29 cellular contexts compared by ENCODE assay signal in the genomic region with DNA sequence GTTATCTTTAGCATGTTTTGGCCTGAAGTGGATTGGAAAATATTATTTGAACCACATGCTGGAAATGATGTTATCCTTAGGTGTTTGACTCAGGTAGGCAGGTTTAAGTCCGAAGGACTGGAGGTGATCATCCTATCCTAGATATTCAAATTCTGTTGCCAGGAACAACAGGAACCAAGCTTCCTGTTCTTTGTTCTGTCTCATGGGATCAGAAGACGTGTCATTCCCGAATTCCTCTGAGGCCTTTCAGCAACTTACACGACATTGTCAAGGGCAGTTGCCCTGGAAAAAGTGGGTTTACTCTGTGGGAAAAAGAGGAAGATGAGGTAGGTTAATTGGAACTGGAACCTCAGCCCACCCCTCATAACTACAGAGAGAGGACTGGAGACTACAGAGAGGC. TPM values are rescaled to one million over a fixed set of nuclear protein-coding genes. Genes with fewer than 3 reads are reported as not detected.
A peak's percentile ranks its signal among the peaks of the same experiment; 100 is the strongest.
DNase-seq lines count a peak whose midpoint lies in the region; ATAC-seq, FAIRE-seq and TF ChIP-seq lines count a peak whose summit lies in the region.
"Had no signal": no experiment of that assay in that cellular context is flagged by ENCODE, and none has a peak within 500 bp of the region (broad histone marks: within the 10 kb centered on the region; RNA-seq: fewer than 3 reads in every experiment).

No MANE protein-coding gene starts in this region.

- H3K9me3 Mint-ChIP-seq in GM23338 (peaks cover 15% of the 10 kb centered on the region), CD14-positive monocyte (peaks cover under 1 to 6% (median 2%) of the 10 kb centered on the region in 7 donors)
- H3K9me3 Mint-ChIP-seq in activated naive CD8-positive, alpha-beta T cell (ENCODE audit: low read depth), result peaks cover 5% of the 10 kb centered on the region
- H3K9me3 Mint-ChIP-seq: dendritic cell treated with granulocyte-macrophage colony-stimulating factor and Interleukin-4, amounts not matched to agents 40 ng/mL and 50 ng/mL, for 4 days had no signal

- H3K4me3 Mint-ChIP-seq in GM23338 (no peak overlapping the region; the same call in 2 of the 3 replicates), CD14-positive monocyte (no peak overlapping the region)
- H3K4me3 Mint-ChIP-seq in activated naive CD8-positive, alpha-beta T cell, result no peak overlapping the region
- H3K4me3 Mint-ChIP-seq: activated CD8-positive, alpha-beta T cell treated with anti-CD3 and anti-CD28 coated beads for 36 hours; dendritic cell treated with granulocyte-macrophage colony-stimulating factor and Interleukin-4, amounts not matched to agents 40 ng/mL and 50 ng/mL, for 4 days; HFFc6; mesothelial cell of epicardium; neural progenitor cell had no signal

- no peaks in the 10 kb centered on the region for H3K79me2 ChIP-seq in GM23338 (replicated peaks; ENCODE audit: insufficient read depth)

- H3F3A ChIP-seq in GM23338 (replicated peaks; ENCODE audit: low read depth), result no peaks in the 10 kb centered on the region

- ATAC-seq in GM23338 (peak; percentile 62), heart left ventricle (no peak)
- ATAC-seq: activated CD8-positive, alpha-beta T cell treated with anti-CD3 and anti-CD28 coated beads for 36 hours; left colon; PC-3 had no signal

- intact Hi-C loops in heart left ventricle (cut with DNase I) (no loop called here), CD14-positive monocyte (cut with micrococcal nuclease) (no loop called here)

- H3K27ac Mint-ChIP-seq in GM23338 (no peak overlapping the region; the same call in 1 of the 2 replicates), CD14-positive monocyte (no peak overlapping the region)
- peak overlapping the region; percentile 81 for H3K27ac Mint-ChIP-seq in activated naive CD8-positive, alpha-beta T cell
- H3K27ac Mint-ChIP-seq: dendritic cell treated with granulocyte-macrophage colony-stimulating factor and Interleukin-4, amounts not matched to agents 40 ng/mL and 50 ng/mL, for 4 days; HFFc6; mesothelial cell of epicardium; neural progenitor cell had no signal

- H3K36me3 ChIP-seq in BLaER1 (peaks cover 15% of the 10 kb centered on the region; the same call in 1 of the 2 replicates), GM23338 (ENCODE audit: insufficient read depth) (0 out of 2 replicates have a peak, but pooled peaks cover 2% of the 10 kb centered on the region), heart left ventricle (peaks cover 0 to 11% (median 0%) of the 10 kb centered on the region in 9 donors)
- H3K36me3 ChIP-seq: brain microvascular endothelial cell, neural progenitor cell, prostate gland, SJSA1, uterus had no signal

- H3K9me2 ChIP-seq in GM23338 (ENCODE audit: insufficient read depth), result peaks cover 20% of the 10 kb centered on the region

- H3K27me3 ChIP-seq in BLaER1 (no peaks in the 10 kb centered on the region), GM23338 (ENCODE audit: insufficient read depth) (no peaks in the 10 kb centered on the region), heart left ventricle (no peaks in the 10 kb centered on the region)
- H3K27me3 ChIP-seq: brain microvascular endothelial cell, neural progenitor cell, SJSA1, uterus had no signal

- H3K36me3 Mint-ChIP-seq in GM23338 (ENCODE audit: low read depth) (peaks cover 17% of the 10 kb centered on the region), CD14-positive monocyte (no peaks in the 10 kb centered on the region)
- H3K36me3 Mint-ChIP-seq in activated naive CD8-positive, alpha-beta T cell, result peaks cover 38% of the 10 kb centered on the region
- H3K36me3 Mint-ChIP-seq: mesothelial cell of epicardium, neural progenitor cell had no signal

- H3K9ac ChIP-seq in BLaER1, result peak overlapping the region; percentile 85; the same call in 1 of the 2 replicates
- H3K9ac ChIP-seq: neural progenitor cell had no signal

- FAIRE-seq in D721Med (lab: Jason Lieb, UNC), result no peak

- H3K4me1 ChIP-seq in BLaER1, result peaks cover 65% of the 10 kb centered on the region
- peaks cover 10% of the 10 kb centered on the region; the same call in 1 of the 2 replicates for H3K4me1 ChIP-seq in GM23338 (ENCODE audit: insufficient read depth)
- no peaks in the 10 kb centered on the region for H3K4me1 ChIP-seq in heart left ventricle
- H3K4me1 ChIP-seq: neural progenitor cell, prostate gland, uterus had no signal

- H3K27me3 Mint-ChIP-seq in GM23338 (ENCODE audit: insufficient read depth, low read depth, poor library complexity), result peaks cover 3% of the 10 kb centered on the region
- no peaks in the 10 kb centered on the region for H3K27me3 Mint-ChIP-seq in activated naive CD8-positive, alpha-beta T cell
- H3K27me3 Mint-ChIP-seq in CD14-positive monocyte (ENCODE audit: low read depth in 3 of 3), result peaks cover 2 to 8% (median 4%) of the 10 kb centered on the region in 3 donors
- H3K27me3 Mint-ChIP-seq: activated CD8-positive, alpha-beta T cell treated with anti-CD3 and anti-CD28 coated beads for 36 hours had no signal

- H3K9me3 ChIP-seq in BLaER1 (peaks cover 36% of the 10 kb centered on the region), heart left ventricle (no peaks in the 10 kb centered on the region)
- H3K9me3 ChIP-seq: prostate gland, SJSA1, uterus had no signal

- H3K4me3 ChIP-seq in BLaER1, result peak overlapping the region; percentile 22; the same call in 1 of the 2 replicates
- H3K4me3 ChIP-seq in GM23338, result no peak overlapping the region
- no peak overlapping the region for H3K4me3 ChIP-seq in heart left ventricle
- H3K4me3 ChIP-seq: neural progenitor cell, prostate gland, SJSA1, uterus had no signal

- TF ChIP-seq POLR2A in heart left ventricle (IDR thresholded peaks at IDR 0.05), result no peak

- TF ChIP-seq CTCF in GM23338 (conservative IDR thresholded peaks at IDR 0.05; ENCODE audit: low read depth in 2 of 2) (no peak), heart left ventricle (IDR thresholded peaks at IDR 0.05) (no peak), CD14-positive monocyte (IDR thresholded peaks at IDR 0.05) (no peak), D721Med (IDR thresholded peaks at IDR 0.05; ENCODE audit: insufficient read depth, missing control alignments) (no peak)

- H3K4me1 Mint-ChIP-seq in GM23338 (peaks cover 27% of the 10 kb centered on the region), CD14-positive monocyte (peaks cover 4% of the 10 kb centered on the region)
- peaks cover 33% of the 10 kb centered on the region for H3K4me1 Mint-ChIP-seq in activated naive CD8-positive, alpha-beta T cell (ENCODE audit: low read depth)
- H3K4me1 Mint-ChIP-seq: mesothelial cell of epicardium had no signal

- H2AFZ ChIP-seq in GM23338, result no peak overlapping the region
- H2AFZ ChIP-seq: neural progenitor cell had no signal

- 32 to 48% (median 37%) methylated on average over 4 of the region's 4 CpGs for WGBS in heart left ventricle, 4 donors

- H4K20me1 ChIP-seq in BLaER1 (no peaks in the 10 kb centered on the region), GM23338 (replicated peaks; ENCODE audit: insufficient read depth) (no peaks in the 10 kb centered on the region)

- peak overlapping the region; percentile 90 for H3K4me2 ChIP-seq in BLaER1
- peak overlapping the region; percentile 23; the same call in 1 of the 2 replicates for H3K4me2 ChIP-seq in GM23338
- H3K4me2 ChIP-seq: neural progenitor cell had no signal

- H3K27ac ChIP-seq in BLaER1 (peak overlapping the region; percentile 97), GM23338 (ENCODE audit: low read depth) (peak overlapping the region; percentile 5; the same call in 1 of the 2 replicates), heart left ventricle (no peak overlapping the region)
- H3K27ac ChIP-seq: brain microvascular endothelial cell, epithelial cell of prostate, neural progenitor cell, prostate gland, SJSA1, uterus, VCaP had no signal

- DNase-seq in GM23338 (ENCODE audit: low spot score), result peak; percentile 78
- DNase-seq in iPS-NIHi11 (ENCODE audit: low spot score), result peak; percentile 75
- no peak for DNase-seq in NCI-H510A treated with DMSO at 0.1 percent for 48 hours (lab: John Stamatoyannopoulos, UW)
- DNase-seq in heart left ventricle, result no peak
- no peak for DNase-seq in CD14-positive monocyte (ENCODE audit: low spot score)
- DNase-seq in D721Med (ENCODE audit: insufficient read length, low spot score), result no peak
- DNase-seq: ACHN; activated CD8-positive, alpha-beta T cell treated with anti-CD3 and anti-CD28 coated beads for 36 hours; activated T-cell treated with anti-CD3 and anti-CD28 coated beads, Interleukin-2, amount 50 U/mL, for 1 hour; brain microvascular endothelial cell; DMS79 treated with DMSO at 0.1 percent for 48 hours; foreskin fibroblast; HFFc6; hypothalamus; left colon; NCI-H2029; NCI-H524 treated with DMSO at 0.1 percent for 48 hours; PC-3; T-helper 2 cell; uterus had no signal

TF ChIP-seq in GM23338, 12 proteins besides CTCF, POLR2A, EP300 and RAD21 (continues in another document):
- TF ChIP-seq ZNF114 (CRISPR knock-in tag; IDR thresholded peaks at IDR 0.05), result no peak

RNA-seq across cellular contexts. Expression of a gene that starts 36.6 kb away (rescaled TPM):
- not detected in 2 replicates for total RNA-seq in GM23338 (2014; rRNA removed; shearing (Covaris generic))
- polyA plus RNA-seq in GM23338 (2016; fragmentation: Nextera tagmentation; extraction: Ambion mirVana) (not detected in 2 replicates), heart left ventricle (under 1 TPM; 0.10 to 0.30 TPM), CD14-positive monocyte (under 1 TPM; 0.50 to 0.72 TPM)
- 1 to 10 TPM in 2 of 9 donors, under 1 TPM in 7; 0.09 to 3.8 (median 0.31) TPM for total RNA-seq in heart left ventricle
- total RNA-seq: HFFc6, mesothelial cell of epicardium, PC-3, SJSA1 had no signal

Comparison
In these comparisons a context has a peak if more than half of its experiments do, and no peak if none do; other contexts are left out.
1. H3K27ac ChIP-seq: peak in BLaER1 (single experiment) and GM23338 (single experiment); none in heart left ventricle (0 of 12).
2. DNase-seq: peak in GM23338 (single experiment) and iPS-NIHi11 (single experiment); none in NCI-H510A treated with DMSO at 0.1 percent for 48 hours (single experiment), heart left ventricle (0 of 5), CD14-positive monocyte (single experiment) and D721Med (single experiment).